ENCODE assay signal across 8 cellular contexts in genomic region chr11:72240461-72241289, GRCh38. TPM values are rescaled to one million over a fixed set of nuclear protein-coding genes. Genes with fewer than 3 reads are reported as not detected.
DNase-seq lines count a peak whose midpoint lies in the region; ATAC-seq and TF ChIP-seq lines count a peak whose summit lies in the region.

No MANE protein-coding gene starts in this region.

- H2AFZ ChIP-seq in parathyroid adenoma, result peak overlapping the region; percentile 17

- no peak overlapping the region for H3K9ac ChIP-seq in parathyroid adenoma

- H3K4me1 ChIP-seq in Caco-2 (peaks cover 24% of the 10 kb centered on the region), parathyroid adenoma (peaks cover 3% of the 10 kb centered on the region)

- peak overlapping the region; percentile 86 for H3K27ac Mint-ChIP-seq in Caco-2 (ENCODE audit: unreplicated experiment)

- no peaks in the 10 kb centered on the region for H3K79me2 ChIP-seq in parathyroid adenoma

- no TSS peak for BruUV-seq in Caco-2 (replicated peaks; lab: Mats Ljungman, UMichigan)

- H3K4me1 Mint-ChIP-seq in Caco-2 (ENCODE audit: low read depth, unreplicated experiment), result peaks cover 14% of the 10 kb centered on the region

- H3K4me2 ChIP-seq in parathyroid adenoma (ENCODE audit: low read length), result no peak overlapping the region

- H3K9me3 Mint-ChIP-seq in Caco-2 (ENCODE audit: unreplicated experiment), result peaks cover 8% of the 10 kb centered on the region

- intact Hi-C loops in Caco-2 (cut with micrococcal nuclease; ENCODE audit: unreplicated experiment), result no loop called here

- POLR2A ChIA-PET in Caco-2 (lab: Charles Lee), result no interaction called here

- no peak overlapping the region for H3K27ac ChIP-seq in parathyroid adenoma

- TF ChIP-seq CTCF in Caco-2 (IDR thresholded peaks at IDR 0.05; ENCODE audit: insufficient read depth in 1 of 2, low read depth in 1 of 2, low read length in 1 of 2, severe bottlenecking in 1 of 2, unreplicated experiment in 1 of 2) (no peak), parathyroid adenoma (IDR thresholded peaks at IDR 0.05) (no peak)

- H3K27me3 Mint-ChIP-seq in Caco-2 (ENCODE audit: insufficient read depth, unreplicated experiment), result peaks cover 4% of the 10 kb centered on the region

- no peak for ATAC-seq in HG03520 (IDR thresholded peaks at IDR 0.05; ENCODE audit: unreplicated experiment)
- ATAC-seq in GM18502 (IDR thresholded peaks at IDR 0.05; ENCODE audit: poor library complexity, unreplicated experiment), result no peak

- peaks cover 12% of the 10 kb centered on the region for H3K36me3 ChIP-seq in Caco-2 (ENCODE audit: control insufficient read depth, insufficient read depth, low read length)
- H3K36me3 ChIP-seq in parathyroid adenoma (ENCODE audit: control insufficient read depth, insufficient read depth, low read length), result no peaks in the 10 kb centered on the region

- peaks cover 46% of the 10 kb centered on the region for H3K36me3 Mint-ChIP-seq in Caco-2 (ENCODE audit: insufficient read depth, unreplicated experiment)

- DNase-seq in Caco-2 (peak; percentile 34 to 53), NCI-H345 treated with DMSO at 0.1 percent for 48 hours (lab: John Stamatoyannopoulos, UW; ENCODE audit: unreplicated experiment) (peak; percentile 19), fibroblast of peridontal ligament (ENCODE audit: extremely low read depth) (peak; percentile 20), NCI-H2171 treated with DMSO at 0.1 percent for 48 hours (lab: John Stamatoyannopoulos, UW) (no peak), cerebellum (ENCODE audit: low spot score) (no peak)

- H3K9me3 ChIP-seq in Caco-2 (peaks cover 7% of the 10 kb centered on the region; the same call in 1 of the 2 replicates), parathyroid adenoma (ENCODE audit: control insufficient read depth, low read length) (no peaks in the 10 kb centered on the region)

- no peaks in the 10 kb centered on the region for H3K27me3 ChIP-seq in Caco-2 (replicated peaks; ENCODE audit: control insufficient read depth, insufficient read depth, low read length)
- H3K27me3 ChIP-seq in parathyroid adenoma (ENCODE audit: control insufficient read depth, insufficient read depth, low read length), result no peaks in the 10 kb centered on the region

- H3K4me3 Mint-ChIP-seq in Caco-2 (ENCODE audit: unreplicated experiment), result peak overlapping the region; percentile 71

- CTCF ChIA-PET in Caco-2 (lab: Charles Lee), result interaction anchor here (0.6 kb wide), 1 partner anchor 16 kb away, joined by 3 read pairs; the partner anchor contains the start of gene INPPL1

- H3K4me3 ChIP-seq in Caco-2 (ENCODE audit: low read depth, low read length) (no peak overlapping the region; the same call in 1 of the 2 replicates), parathyroid adenoma (ENCODE audit: low read depth, low read length) (no peak overlapping the region)

RNA-seq across cellular contexts. Expression of gene PHOX2A, which starts 3.3 kb away (rescaled TPM):
- total RNA-seq in Caco-2 (2022), result not detected in 2 replicates
- total RNA-seq in cerebellum, result not detected

RNA-seq across cellular contexts. Expression of gene INPPL1, which starts 16.1 kb away (rescaled TPM):
- total RNA-seq in Caco-2 (2022) (393 and 396 TPM in 2 replicates), cerebellum (23.9 TPM)

RNA-seq across cellular contexts. Expression of gene FOLR2, which starts 24.1 kb away (rescaled TPM):
- total RNA-seq in Caco-2 (2022) (not detected in 2 replicates), cerebellum (7.3 TPM)

RNA-seq across cellular contexts. Expression of gene FOLR1, which starts 48.7 kb away (rescaled TPM):
- total RNA-seq in Caco-2 (2022) (65.9 and 93.4 TPM in 2 replicates), cerebellum (0.82 TPM)

Comparison
In these comparisons a context has a peak if more than half of its experiments do, and no peak if none do; other contexts are left out.
1. DNase-seq: peak in Caco-2 (2 of 2), NCI-H345 treated with DMSO at 0.1 percent for 48 hours (single experiment) and fibroblast of peridontal ligament (single experiment); none in NCI-H2171 treated with DMSO at 0.1 percent for 48 hours (single experiment) and cerebellum (single experiment).
2. RNA of gene INPPL1, which starts 16.1 kb away (total RNA-seq): 393 to 396 TPM in Caco-2; 23.9 TPM in cerebellum (single experiment); every median in the first group is over 10 times any median in the second.